In the genomic region with DNA sequence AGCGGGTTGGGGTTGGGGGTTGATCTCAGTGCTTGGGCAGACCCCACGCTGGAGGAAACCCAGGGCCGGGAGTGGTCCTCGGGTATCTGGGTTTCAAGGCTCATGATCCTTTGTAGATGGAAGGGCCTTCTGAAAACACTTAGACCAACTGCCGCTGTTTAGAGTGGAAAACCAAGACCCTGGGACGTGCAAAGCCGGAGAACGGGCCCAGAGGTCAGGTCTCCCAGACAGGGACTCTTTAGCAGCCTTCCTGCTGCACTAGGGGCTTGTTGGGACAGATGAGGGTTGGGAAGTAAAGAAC, we compare ENCODE assay signal across 2 cellular contexts.
TF ChIP-seq lines count a peak whose summit lies in the region.

No MANE protein-coding gene starts in this region.

TF ChIP-seq in A549, 52 proteins besides CTCF, POLR2A, EP300 and RAD21:
- TF ChIP-seq SREBF2 (IDR thresholded peaks at IDR 0.05) (no peak), FOXS1 (CRISPR knock-in tag; IDR thresholded peaks at IDR 0.05) (no peak), JUNB (IDR thresholded peaks at IDR 0.05) (no peak), CEBPB (IDR thresholded peaks at IDR 0.05) (no peak), CBX2 (IDR thresholded peaks at IDR 0.05; ENCODE audit: borderline replicate concordance, low read depth) (no peak), HOXA7 (CRISPR knock-in tag; IDR thresholded peaks at IDR 0.05) (no peak), RNF2 (IDR thresholded peaks at IDR 0.05; ENCODE audit: borderline replicate concordance, low read depth) (no peak), MAZ (IDR thresholded peaks at IDR 0.05; ENCODE audit: borderline replicate concordance, low read depth, low read length) (no peak), MYC (IDR thresholded peaks at IDR 0.05; ENCODE audit: borderline replicate concordance, low read length) (no peak), ZFP36 (IDR thresholded peaks at IDR 0.05; ENCODE audit: borderline replicate concordance, partially characterized antibody) (no peak)
- TF ChIP-seq, protein P1, sequence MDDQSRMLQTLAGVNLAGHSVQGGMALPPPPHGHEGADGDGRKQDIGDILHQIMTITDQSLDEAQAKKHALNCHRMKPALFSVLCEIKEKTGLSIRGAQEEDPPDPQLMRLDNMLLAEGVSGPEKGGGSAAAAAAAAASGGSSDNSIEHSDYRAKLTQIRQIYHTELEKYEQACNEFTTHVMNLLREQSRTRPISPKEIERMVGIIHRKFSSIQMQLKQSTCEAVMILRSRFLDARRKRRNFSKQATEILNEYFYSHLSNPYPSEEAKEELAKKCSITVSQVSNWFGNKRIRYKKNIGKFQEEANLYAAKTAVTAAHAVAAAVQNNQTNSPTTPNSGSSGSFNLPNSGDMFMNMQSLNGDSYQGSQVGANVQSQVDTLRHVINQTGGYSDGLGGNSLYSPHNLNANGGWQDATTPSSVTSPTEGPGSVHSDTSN (IDR thresholded peaks at IDR 0.05): no peak
- TF ChIP-seq, protein P2, sequence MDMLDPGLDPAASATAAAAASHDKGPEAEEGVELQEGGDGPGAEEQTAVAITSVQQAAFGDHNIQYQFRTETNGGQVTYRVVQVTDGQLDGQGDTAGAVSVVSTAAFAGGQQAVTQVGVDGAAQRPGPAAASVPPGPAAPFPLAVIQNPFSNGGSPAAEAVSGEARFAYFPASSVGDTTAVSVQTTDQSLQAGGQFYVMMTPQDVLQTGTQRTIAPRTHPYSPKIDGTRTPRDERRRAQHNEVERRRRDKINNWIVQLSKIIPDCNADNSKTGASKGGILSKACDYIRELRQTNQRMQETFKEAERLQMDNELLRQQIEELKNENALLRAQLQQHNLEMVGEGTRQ (IDR thresholded peaks at IDR 0.05): no peak
- TF ChIP-seq, protein P3, sequence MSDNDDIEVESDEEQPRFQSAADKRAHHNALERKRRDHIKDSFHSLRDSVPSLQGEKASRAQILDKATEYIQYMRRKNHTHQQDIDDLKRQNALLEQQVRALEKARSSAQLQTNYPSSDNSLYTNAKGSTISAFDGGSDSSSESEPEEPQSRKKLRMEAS (IDR thresholded peaks at IDR 0.05): no peak

TF ChIP-seq in IMR-90, 13 proteins besides CTCF, POLR2A, EP300 and RAD21:
- no peak for TF ChIP-seq CEBPB (IDR thresholded peaks at IDR 0.05; ENCODE audit: low read depth, low read length)
- TF ChIP-seq NFE2L2 (IDR thresholded peaks at IDR 0.05; ENCODE audit: low read depth, low read length): no peak
- no peak for TF ChIP-seq SMC3 (IDR thresholded peaks at IDR 0.05; ENCODE audit: low read depth, low read length)
- TF ChIP-seq RFX5 (IDR thresholded peaks at IDR 0.05; ENCODE audit: low read depth, low read length): no peak
- TF ChIP-seq CHD1 (IDR thresholded peaks at IDR 0.05; ENCODE audit: low read depth, low read length): no peak
- no peak for TF ChIP-seq RCOR1 (IDR thresholded peaks at IDR 0.05; ENCODE audit: insufficient replicate concordance, low read length)
- no peak for TF ChIP-seq MAZ (IDR thresholded peaks at IDR 0.05; ENCODE audit: borderline replicate concordance, low read depth, low read length)
- TF ChIP-seq, protein P4, sequence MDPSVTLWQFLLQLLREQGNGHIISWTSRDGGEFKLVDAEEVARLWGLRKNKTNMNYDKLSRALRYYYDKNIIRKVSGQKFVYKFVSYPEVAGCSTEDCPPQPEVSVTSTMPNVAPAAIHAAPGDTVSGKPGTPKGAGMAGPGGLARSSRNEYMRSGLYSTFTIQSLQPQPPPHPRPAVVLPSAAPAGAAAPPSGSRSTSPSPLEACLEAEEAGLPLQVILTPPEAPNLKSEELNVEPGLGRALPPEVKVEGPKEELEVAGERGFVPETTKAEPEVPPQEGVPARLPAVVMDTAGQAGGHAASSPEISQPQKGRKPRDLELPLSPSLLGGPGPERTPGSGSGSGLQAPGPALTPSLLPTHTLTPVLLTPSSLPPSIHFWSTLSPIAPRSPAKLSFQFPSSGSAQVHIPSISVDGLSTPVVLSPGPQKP (IDR thresholded peaks at IDR 0.05; ENCODE audit: borderline replicate concordance, low read depth, low read length): no peak
- no peak for TF ChIP-seq MAFK (IDR thresholded peaks at IDR 0.05; ENCODE audit: low read depth, low read length)
- no peak for TF ChIP-seq MXI1 (IDR thresholded peaks at IDR 0.05; ENCODE audit: borderline replicate concordance, low read depth, low read length)
- no peak for TF ChIP-seq BHLHE40 (IDR thresholded peaks at IDR 0.05; ENCODE audit: low read depth, low read length)
- TF ChIP-seq, protein P2 (IDR thresholded peaks at IDR 0.05; ENCODE audit: low read depth, low read length): no peak
- TF ChIP-seq FOS (IDR thresholded peaks at IDR 0.05; ENCODE audit: low read depth, low read length): no peak
TF ChIP-seq in IMR-90: peak in this region for 0.
